ENCODE assay signal across 15 cellular contexts in the genomic region with DNA sequence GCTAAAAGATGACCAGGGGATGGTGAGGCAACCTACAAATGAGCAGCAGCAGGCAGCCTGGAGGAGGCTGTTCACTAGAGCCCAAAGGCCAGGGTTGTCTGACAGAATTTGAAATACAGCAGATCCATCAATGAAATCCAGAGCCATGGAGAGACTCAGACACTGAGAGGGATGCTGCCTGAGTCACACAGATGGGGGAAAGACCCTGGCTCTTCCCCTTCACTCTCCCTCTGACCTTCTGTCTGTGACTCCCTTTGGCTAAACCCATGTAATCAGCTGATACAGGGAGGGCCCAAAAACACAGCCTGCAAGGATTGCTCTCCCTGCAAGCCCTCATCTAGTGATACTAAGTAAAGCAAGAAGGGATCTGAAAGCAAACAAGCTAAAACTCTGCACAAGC.
DNase-seq lines count a peak whose midpoint lies in the region; ATAC-seq and TF ChIP-seq lines count a peak whose summit lies in the region.
"Had no signal": no experiment of that assay in that cellular context is flagged by ENCODE, and none has a peak within 500 bp of the region (broad histone marks: within the 10 kb centered on the region; RNA-seq: fewer than 3 reads in every experiment).

No MANE protein-coding gene starts in this region.

- no peak for ATAC-seq in HG02870 (IDR thresholded peaks at IDR 0.05; ENCODE audit: unreplicated experiment)
- ATAC-seq: K562 had no signal

- H3K4me1 ChIP-seq in mesodermal cell (ENCODE audit: control insufficient read depth, insufficient read depth, low read length, poor library complexity, severe bottlenecking), result peaks cover 11% of the 10 kb centered on the region
- peaks cover 0 to 31% (median 0%) of the 10 kb centered on the region in 4 donors for H3K4me1 ChIP-seq in tibial artery

- DNase-seq in SK-N-DZ (ENCODE audit: low spot score) (peak; percentile 67), fibroblast of the aortic adventitia (ENCODE audit: low read depth) (peak; percentile 4), tibial artery (no peak), HuH-7.5 (ENCODE audit: low spot score) (no peak), retina (no peak)
- DNase-seq: COR-L47; DMS153; H7; NCI-H1930; NCI-H446; NK-92 treated with Interleukin-12 subunit alpha and Interleukin-12 subunit beta, amount 100 ng/mL, for 24 hours had no signal

- H3K9me3 ChIP-seq in mesodermal cell (ENCODE audit: control insufficient read depth, low read length), result no peaks in the 10 kb centered on the region
- H3K9me3 ChIP-seq in tibial artery, result no peaks in the 10 kb centered on the region

- no peak for TF ChIP-seq CTCF in fibroblast of the aortic adventitia (IDR thresholded peaks at IDR 0.05; ENCODE audit: insufficient read depth, low read length)
- TF ChIP-seq CTCF in tibial artery (IDR thresholded peaks at IDR 0.05), result no peak

- no peaks in the 10 kb centered on the region for H3K27me3 ChIP-seq in tibial artery

- no peak overlapping the region for H3K4me3 ChIP-seq in fibroblast of the aortic adventitia (ENCODE audit: low read depth, low read length)
- no peak overlapping the region for H3K4me3 ChIP-seq in mesodermal cell (ENCODE audit: extremely low read depth, insufficient read depth, low read length, poor library complexity, severe bottlenecking)
- H3K4me3 ChIP-seq in tibial artery, result no peak overlapping the region
- H3K4me3 ChIP-seq: K562 had no signal

- intact Hi-C loops in tibial artery (cut with DNase I; ENCODE audit: low total_unique reads), result no loop called here

- no peaks in the 10 kb centered on the region for H3K36me3 ChIP-seq in mesodermal cell (ENCODE audit: control insufficient read depth, insufficient read depth, low read length)
- H3K36me3 ChIP-seq in tibial artery, result no peaks in the 10 kb centered on the region

- H3K27ac ChIP-seq in mesodermal cell (ENCODE audit: low read depth, low read length, severe bottlenecking), result peak overlapping the region; percentile 68
- peak overlapping the region; percentile 36 to 41 for H3K27ac ChIP-seq in tibial artery
- H3K27ac ChIP-seq: RWPE1 had no signal

Comparison
In these comparisons a context has a peak if more than half of its experiments do, and no peak if none do; other contexts are left out.
1. DNase-seq: peak in SK-N-DZ (single experiment) and fibroblast of the aortic adventitia (single experiment); none in tibial artery (0 of 2), HuH-7.5 (single experiment) and retina (single experiment).